ENCODE assay signal across 16 cellular contexts in genomic region chr1:109879881-109880525, GRCh38.
"Had no signal": no experiment of that assay in that cellular context is flagged by ENCODE, and none has a peak within 500 bp of the region (broad histone marks: within the 10 kb centered on the region; RNA-seq: fewer than 3 reads in every experiment).

No MANE protein-coding gene starts in this region.

- DNase-seq: activated CD4-positive, alpha-beta T cell treated with anti-CD3 and anti-CD28 coated beads for 1 hour; activated T-cell treated with anti-CD3 and anti-CD28 coated beads for 4 hours; amygdala; brain microvascular endothelial cell; immature natural killer cell; left cardiac atrium; lower lobe of right lung; naive thymus-derived CD4-positive, alpha-beta T cell; SHP77; stimulated activated CD4-positive, alpha-beta T cell treated with anti-CD3 and anti-CD28 coated beads, Interleukin-4, amount 100 ng/mL, for 1 hour; stimulated activated CD8-positive, alpha-beta memory T cell treated with anti-CD3 and anti-CD28 coated beads, Interleukin-4, amount 100 ng/mL, for 48 hours; upper lobe of right lung had no signal

- H3K4me1 Mint-ChIP-seq: activated naive CD4-positive, alpha-beta T cell treated with anti-CD3 and anti-CD28 coated beads, Interleukin-2, amount 50 U/mL, for 24 hours; immature natural killer cell had no signal

- H3K9me3 Mint-ChIP-seq: activated naive CD4-positive, alpha-beta T cell treated with anti-CD3 and anti-CD28 coated beads, Interleukin-2, amount 50 U/mL, for 24 hours; activated T-helper 2 cell treated with anti-CD3 and anti-CD28 coated beads, Interferon-gamma antibody, Interleukin-2, Interleukin-4, amounts not matched to agents 10 μg/mL and 5 μg/mL and 100 μg/mL, durations not matched to agents 14 hours and 24 hours and 36 hours; immature natural killer cell; naive thymus-derived CD4-positive, alpha-beta T cell; T-helper 2 cell treated with Interferon-gamma antibody and Interleukin-4, amounts not matched to agents 5 μg/mL and 100 μg/mL, for 36 hours had no signal

- H3K27ac ChIP-seq: brain microvascular endothelial cell, lower lobe of right lung, upper lobe of right lung had no signal

- H3K27ac Mint-ChIP-seq: activated naive CD4-positive, alpha-beta T cell treated with anti-CD3 and anti-CD28 coated beads, Interleukin-2, amount 50 U/mL, for 24 hours; activated T-helper 2 cell treated with anti-CD3 and anti-CD28 coated beads, Interferon-gamma antibody, Interleukin-2, Interleukin-4, amounts not matched to agents 10 μg/mL and 5 μg/mL and 100 μg/mL, durations not matched to agents 14 hours and 24 hours and 36 hours; T-helper 2 cell treated with Interferon-gamma antibody and Interleukin-4, amounts not matched to agents 5 μg/mL and 100 μg/mL, for 36 hours had no signal

- H3K9me3 ChIP-seq: esophagus muscularis mucosa, lower lobe of right lung, upper lobe of right lung had no signal

- H3K4me3 Mint-ChIP-seq: activated naive CD4-positive, alpha-beta T cell treated with anti-CD3 and anti-CD28 coated beads, Interleukin-2, amount 50 U/mL, for 24 hours; immature natural killer cell; naive thymus-derived CD4-positive, alpha-beta T cell; T-helper 2 cell treated with Interferon-gamma antibody and Interleukin-4, amounts not matched to agents 5 μg/mL and 100 μg/mL, for 36 hours had no signal

- H3K27me3 ChIP-seq: brain microvascular endothelial cell, esophagus muscularis mucosa, upper lobe of right lung had no signal

- H3K36me3 Mint-ChIP-seq: activated naive CD4-positive, alpha-beta T cell treated with anti-CD3 and anti-CD28 coated beads, Interleukin-2, amount 50 U/mL, for 24 hours; immature natural killer cell; naive thymus-derived CD4-positive, alpha-beta T cell had no signal

- H3K36me3 ChIP-seq: brain microvascular endothelial cell, esophagus muscularis mucosa, lower lobe of right lung, upper lobe of right lung had no signal

- H3K27me3 Mint-ChIP-seq: activated naive CD4-positive, alpha-beta T cell treated with anti-CD3 and anti-CD28 coated beads, Interleukin-2, amount 50 U/mL, for 24 hours had no signal

- H3K4me3 ChIP-seq: esophagus muscularis mucosa, lower lobe of right lung, upper lobe of right lung had no signal
